ENCODE assay signal across 8 cellular contexts in genomic region chr11:13462311-13462927, GRCh38. TPM values are rescaled to one million over a fixed set of nuclear protein-coding genes. Genes with fewer than 3 reads are reported as not detected.
DNase-seq lines count a peak whose midpoint lies in the region; ATAC-seq, FAIRE-seq and TF ChIP-seq lines count a peak whose summit lies in the region.

No MANE protein-coding gene starts in this region.

- no peak for FAIRE-seq in urothelium cell line (lab: Jason Lieb, UNC)

- CTCF ChIA-PET in activated naive CD4-positive, alpha-beta T cell treated with anti-CD3 and anti-CD28 coated beads, Interleukin-2, amount 10 ng/mL, durations not matched to agents 7 days and 5 days (lab: Charles Lee), result interaction anchor here (1.7 kb wide), 1 partner anchor 37 kb away, joined by 3 read pairs; no protein-coding TSS in a partner anchor

- H3K27ac ChIP-seq in HUES48 (ENCODE audit: low read depth, low read length) (peak overlapping the region; percentile 91), RWPE2 (ENCODE audit: poor library complexity, severe bottlenecking) (peak overlapping the region; percentile 78), cardiac muscle cell (peak overlapping the region; percentile 84)

- H3K27me3 ChIP-seq in HUES48 (ENCODE audit: control insufficient read depth, insufficient read depth, low read length) (no peaks in the 10 kb centered on the region), RWPE2 (ENCODE audit: insufficient read depth, poor library complexity, severe bottlenecking) (no peaks in the 10 kb centered on the region), cardiac muscle cell (no peaks in the 10 kb centered on the region)

- peak overlapping the region; percentile 98 for H3K4me3 Mint-ChIP-seq in activated naive CD4-positive, alpha-beta T cell treated with anti-CD3 and anti-CD28 coated beads, Interleukin-2, amount 10 ng/mL, durations not matched to agents 7 days and 5 days

- H3K9me3 Mint-ChIP-seq in activated naive CD4-positive, alpha-beta T cell treated with anti-CD3 and anti-CD28 coated beads, Interleukin-2, amount 10 ng/mL, durations not matched to agents 7 days and 5 days, result no peaks in the 10 kb centered on the region

- H3K9ac ChIP-seq in HUES48 (ENCODE audit: low read depth, low read length), result no peak overlapping the region; the same call in 1 of the 2 replicates

- TF ChIP-seq CTCF in RWPE2 (IDR thresholded peaks at IDR 0.05; ENCODE audit: poor library complexity, severe bottlenecking) (no peak), cardiac muscle cell (IDR thresholded peaks at IDR 0.05; ENCODE audit: low read depth, low read length) (no peak)

- ATAC-seq in GM21526 (IDR thresholded peaks at IDR 0.05; ENCODE audit: low FRiP score, unreplicated experiment), result peak; percentile 39
- peak; percentile 63 for ATAC-seq in RWPE2 (ENCODE audit: low read depth)

- H3K9me3 ChIP-seq in HUES48 (ENCODE audit: control insufficient read depth, insufficient read depth, low read length) (no peaks in the 10 kb centered on the region), RWPE2 (ENCODE audit: severe bottlenecking) (no peaks in the 10 kb centered on the region), cardiac muscle cell (ENCODE audit: low read depth) (no peaks in the 10 kb centered on the region)

- peaks cover 16% of the 10 kb centered on the region for H3K36me3 Mint-ChIP-seq in activated naive CD4-positive, alpha-beta T cell treated with anti-CD3 and anti-CD28 coated beads, Interleukin-2, amount 10 ng/mL, durations not matched to agents 7 days and 5 days

- H3K4me1 ChIP-seq in HUES48 (ENCODE audit: control insufficient read depth, insufficient read depth, low read length), result no peaks in the 10 kb centered on the region; the same call in 1 of the 2 replicates
- peaks cover 21% of the 10 kb centered on the region for H3K4me1 ChIP-seq in RWPE2 (ENCODE audit: insufficient read depth, poor library complexity, severe bottlenecking)
- peaks cover 3% of the 10 kb centered on the region for H3K4me1 ChIP-seq in cardiac muscle cell (ENCODE audit: low read depth)

- peak overlapping the region; percentile 98 for H3K27ac Mint-ChIP-seq in activated naive CD4-positive, alpha-beta T cell treated with anti-CD3 and anti-CD28 coated beads, Interleukin-2, amount 10 ng/mL, durations not matched to agents 7 days and 5 days

- DNase-seq in DMS79 treated with DMSO at 0.1 percent for 48 hours (lab: John Stamatoyannopoulos, UW) (peak; percentile 63), RWPE2 (ENCODE audit: low spot score) (peak; percentile 76), cardiac muscle cell (ENCODE audit: low read depth in 1 of 2, low spot score in 1 of 2) (peak; percentile 24 to 63), pons (ENCODE audit: low spot score) (peak; percentile 38), urothelium cell line (ENCODE audit: low spot score) (peak; percentile 71)
- DNase-seq in activated naive CD4-positive, alpha-beta T cell treated with anti-CD3 and anti-CD28 coated beads, Interleukin-2, amount 10 ng/mL, durations not matched to agents 7 days and 5 days, result peak; percentile 76

- H3K36me3 ChIP-seq in HUES48 (ENCODE audit: control insufficient read depth, insufficient read depth, low read length), result no peaks in the 10 kb centered on the region
- no peaks in the 10 kb centered on the region for H3K36me3 ChIP-seq in RWPE2 (ENCODE audit: low read depth)
- no peaks in the 10 kb centered on the region for H3K36me3 ChIP-seq in cardiac muscle cell

- H3K4me3 ChIP-seq in HUES48 (ENCODE audit: low read depth, low read length) (peak overlapping the region; percentile 86), RWPE2 (ENCODE audit: severe bottlenecking) (peak overlapping the region; percentile 62), cardiac muscle cell (peak overlapping the region; percentile 65)

- H3K27me3 Mint-ChIP-seq in activated naive CD4-positive, alpha-beta T cell treated with anti-CD3 and anti-CD28 coated beads, Interleukin-2, amount 10 ng/mL, durations not matched to agents 7 days and 5 days, result peaks cover 4% of the 10 kb centered on the region

- H3K4me1 Mint-ChIP-seq in activated naive CD4-positive, alpha-beta T cell treated with anti-CD3 and anti-CD28 coated beads, Interleukin-2, amount 10 ng/mL, durations not matched to agents 7 days and 5 days, result peaks cover 39% of the 10 kb centered on the region

RNA-seq across cellular contexts. Expression of gene BTBD10, which starts 0.6 kb away (rescaled TPM):
- 34.7 and 35.4 TPM in 2 replicates for total RNA-seq in cardiac muscle cell
- 37.8 and 39.0 TPM in 2 replicates for polyA plus RNA-seq in cardiac muscle cell

RNA-seq across cellular contexts. Expression of gene PTH, which starts 33.4 kb away (rescaled TPM):
- total RNA-seq in cardiac muscle cell, result not detected in 2 replicates
- polyA plus RNA-seq in cardiac muscle cell, result not detected in 2 replicates

Comparison
In these comparisons a context has a peak if more than half of its experiments do, and no peak if none do; other contexts are left out.
1. Peak in every context shown above with its lines: DNase-seq, ATAC-seq, H3K4me3 ChIP-seq and H3K27ac ChIP-seq.